2 cellular contexts compared by ENCODE assay signal in the genomic region with DNA sequence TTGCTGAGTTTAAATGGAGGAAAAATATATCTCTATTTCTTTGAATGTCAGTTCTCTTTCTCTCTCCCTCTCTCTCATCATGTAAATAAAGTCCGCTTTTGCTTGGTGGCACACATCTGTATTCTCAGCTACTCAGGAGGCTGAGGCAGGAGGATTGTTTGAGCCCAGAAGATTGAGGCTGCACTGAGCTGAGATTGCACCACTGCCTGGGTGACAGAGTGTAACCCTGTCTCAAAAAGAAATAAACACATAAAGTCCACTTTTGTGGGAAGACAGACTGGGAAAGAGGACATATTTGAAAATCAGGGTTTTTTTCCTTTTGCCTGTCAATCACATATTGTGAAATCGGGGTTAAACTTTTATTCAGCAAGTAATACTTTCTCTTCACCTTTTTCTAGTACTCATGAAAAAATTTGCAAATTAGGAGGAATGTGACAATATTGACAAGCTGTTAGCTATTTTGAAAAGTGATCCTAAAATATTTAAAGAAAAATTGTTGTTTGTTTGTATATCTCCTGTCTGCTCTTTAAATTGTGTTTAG.
TF ChIP-seq lines count a peak whose summit lies in the region.

No MANE protein-coding gene starts in this region.

TF ChIP-seq in A549, 52 proteins besides CTCF, POLR2A, EP300 and RAD21:
- no peak for TF ChIP-seq BHLHE40 (IDR thresholded peaks at IDR 0.05; ENCODE audit: low read depth, low read length)
- no peak for TF ChIP-seq FOXS1 (CRISPR knock-in tag; IDR thresholded peaks at IDR 0.05)
- TF ChIP-seq CEBPB (IDR thresholded peaks at IDR 0.05) = peak; percentile 12 to 29; a peak in 1 of 4 replicates
- TF ChIP-seq, protein P1, sequence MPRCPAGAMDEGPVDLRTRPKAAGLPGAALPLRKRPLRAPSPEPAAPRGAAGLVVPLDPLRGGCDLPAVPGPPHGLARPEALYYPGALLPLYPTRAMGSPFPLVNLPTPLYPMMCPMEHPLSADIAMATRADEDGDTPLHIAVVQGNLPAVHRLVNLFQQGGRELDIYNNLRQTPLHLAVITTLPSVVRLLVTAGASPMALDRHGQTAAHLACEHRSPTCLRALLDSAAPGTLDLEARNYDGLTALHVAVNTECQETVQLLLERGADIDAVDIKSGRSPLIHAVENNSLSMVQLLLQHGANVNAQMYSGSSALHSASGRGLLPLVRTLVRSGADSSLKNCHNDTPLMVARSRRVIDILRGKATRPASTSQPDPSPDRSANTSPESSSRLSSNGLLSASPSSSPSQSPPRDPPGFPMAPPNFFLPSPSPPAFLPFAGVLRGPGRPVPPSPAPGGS (IDR thresholded peaks at IDR 0.05) = no peak

TF ChIP-seq in endothelial cell of umbilical vein, 7 proteins besides CTCF, POLR2A, EP300 and RAD21:
- TF ChIP-seq POLR2AphosphoS5 (IDR thresholded peaks at IDR 0.05; ENCODE audit: insufficient read depth, low read depth, low read length) = no peak
- TF ChIP-seq MYC (IDR thresholded peaks at IDR 0.05; ENCODE audit: low read depth, low read length) = no peak
- TF ChIP-seq, protein P2, sequence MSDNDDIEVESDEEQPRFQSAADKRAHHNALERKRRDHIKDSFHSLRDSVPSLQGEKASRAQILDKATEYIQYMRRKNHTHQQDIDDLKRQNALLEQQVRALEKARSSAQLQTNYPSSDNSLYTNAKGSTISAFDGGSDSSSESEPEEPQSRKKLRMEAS (IDR thresholded peaks at IDR 0.05; ENCODE audit: insufficient read depth, insufficient read length) = no peak
- TF ChIP-seq EZH2 (IDR thresholded peaks at IDR 0.05; ENCODE audit: borderline replicate concordance, low read depth, low read length, severe bottlenecking) = no peak
- TF ChIP-seq JUN (IDR thresholded peaks at IDR 0.05; ENCODE audit: borderline replicate concordance, insufficient read depth, insufficient read length, low read depth) = no peak
- TF ChIP-seq FOS (IDR thresholded peaks at IDR 0.05; ENCODE audit: borderline replicate concordance, insufficient read depth, low read length) = no peak
- TF ChIP-seq GATA2 (IDR thresholded peaks at IDR 0.05; ENCODE audit: insufficient read depth, insufficient read length, low read depth, low read length) = no peak
